Comparison of ENCODE assay signal across 16 cellular contexts in genomic region chr2:60216452-60216995, GRCh38.
A peak's percentile ranks its signal among the peaks of the same experiment; 100 is the strongest.
DNase-seq lines count a peak whose midpoint lies in the region; ATAC-seq and TF ChIP-seq lines count a peak whose summit lies in the region.
"Had no signal": no experiment of that assay in that cellular context is flagged by ENCODE, and none has a peak within 500 bp of the region (broad histone marks: within the 10 kb centered on the region; RNA-seq: fewer than 3 reads in every experiment).

No MANE protein-coding gene starts in this region.

- H3K9ac ChIP-seq in stomach smooth muscle (ENCODE audit: low read length in 2 of 2), result peak overlapping the region in 1 of 2 donors; percentile 24

- H3K4me3 Mint-ChIP-seq in CD4-positive, alpha-beta T cell, result no peak overlapping the region
- H3K4me3 Mint-ChIP-seq: CD8-positive, alpha-beta T cell had no signal

- no peaks in the 10 kb centered on the region for H3K36me3 Mint-ChIP-seq in CD4-positive, alpha-beta T cell (ENCODE audit: low read depth)
- H3K36me3 Mint-ChIP-seq: CD8-positive, alpha-beta T cell had no signal

- no peaks in the 10 kb centered on the region for H3K36me3 ChIP-seq in KOPT-K1 (ENCODE audit: insufficient read depth, low read length)
- H3K36me3 ChIP-seq in left lung, result no peaks in the 10 kb centered on the region
- H3K36me3 ChIP-seq in stomach smooth muscle (ENCODE audit: control insufficient read depth in 2 of 2, insufficient read depth in 2 of 2, low read length in 2 of 2), result no peaks in the 10 kb centered on the region
- H3K36me3 ChIP-seq: BE2C had no signal

- peak; percentile 75 for ATAC-seq in left lung
- no peak for ATAC-seq in HG02840 (IDR thresholded peaks at IDR 0.05; ENCODE audit: low FRiP score, unreplicated experiment)
- ATAC-seq in CD4-positive, alpha-beta T cell (ENCODE audit: poor library complexity), result no peak
- ATAC-seq: CD8-positive, alpha-beta T cell; K562 had no signal

- H3K27ac ChIP-seq in KOPT-K1 (ENCODE audit: low read depth, low read length, poor library complexity, severe bottlenecking), result peak overlapping the region; percentile 45
- peak overlapping the region; percentile 21; the same call in 1 of the 2 replicates for H3K27ac ChIP-seq in VCaP
- no peak overlapping the region for H3K27ac ChIP-seq in left lung
- peak overlapping the region; percentile 7 for H3K27ac ChIP-seq in stomach smooth muscle (ENCODE audit: low read length)
- H3K27ac ChIP-seq in CD4-positive, alpha-beta T cell (ENCODE audit: low read depth, low read length), result no peak overlapping the region

- POLR2A ChIA-PET in CD4-positive, alpha-beta T cell (lab: Charles Lee), result no interaction called here

- TF ChIP-seq CTCF in VCaP (conservative IDR thresholded peaks at IDR 0.05) (no peak), left lung (IDR thresholded peaks at IDR 0.05) (no peak)
- no peak for TF ChIP-seq CTCF in CD4-positive, alpha-beta T cell (IDR thresholded peaks at IDR 0.05)

- H3K9me3 ChIP-seq in KOPT-K1 (ENCODE audit: insufficient read depth, low read length, poor library complexity, severe bottlenecking) (no peaks in the 10 kb centered on the region), left lung (no peaks in the 10 kb centered on the region), stomach smooth muscle (ENCODE audit: control insufficient read depth in 2 of 2, low read length in 2 of 2) (no peaks in the 10 kb centered on the region)
- H3K9me3 ChIP-seq in CD4-positive, alpha-beta T cell (ENCODE audit: control insufficient read depth, low read length), result no peaks in the 10 kb centered on the region
- H3K9me3 ChIP-seq: BE2C had no signal

- CTCF ChIA-PET in CD4-positive, alpha-beta T cell (lab: Charles Lee), result no interaction called here

- H3K4me1 Mint-ChIP-seq in CD4-positive, alpha-beta T cell (ENCODE audit: low read depth), result peaks cover 6% of the 10 kb centered on the region

- H3K27me3 ChIP-seq in left lung (no peaks in the 10 kb centered on the region), stomach smooth muscle (ENCODE audit: control insufficient read depth in 1 of 2, insufficient read depth in 2 of 2, low read length in 2 of 2) (no peaks in the 10 kb centered on the region)
- no peaks in the 10 kb centered on the region for H3K27me3 ChIP-seq in CD4-positive, alpha-beta T cell (ENCODE audit: control insufficient read depth, insufficient read depth, low read length)
- H3K27me3 ChIP-seq: BE2C had no signal

- H3K27ac Mint-ChIP-seq in CD4-positive, alpha-beta T cell, result no peak overlapping the region
- H3K27ac Mint-ChIP-seq: CD8-positive, alpha-beta T cell had no signal

- H3K4me3 ChIP-seq in left lung, result no peak overlapping the region
- H3K4me3 ChIP-seq in stomach smooth muscle (ENCODE audit: low read length in 2 of 2), result peak overlapping the region; percentile 8 to 25
- H3K4me3 ChIP-seq: K562 had no signal

- DNase-seq in left lung, result no peak
- no peak for DNase-seq in CD4-positive, alpha-beta T cell
- DNase-seq in DMS114 treated with DMSO at 0.1 percent for 48 hours (lab: John Stamatoyannopoulos, UW; ENCODE audit: unreplicated experiment), result no peak
- DNase-seq: BE2C; CD8-positive, alpha-beta T cell; GF-D8; NCI-H1048; NCI-H146; NCI-H2107; NCI-H446; RPMI8226 had no signal

- intact Hi-C loops in left lung (cut with DNase I), result no loop called here
- intact Hi-C loops in CD4-positive, alpha-beta T cell (cut with DNase I, micrococcal nuclease), result no loop called here

- H3K4me1 ChIP-seq in left lung, result peaks cover 6 to 10% of the 10 kb centered on the region in 2 donors
- peaks cover 18% of the 10 kb centered on the region for H3K4me1 ChIP-seq in stomach smooth muscle (ENCODE audit: control insufficient read depth, insufficient read depth, low read length)
- H3K4me1 ChIP-seq: BE2C had no signal

- H3K9me3 Mint-ChIP-seq in CD4-positive, alpha-beta T cell, result no peaks in the 10 kb centered on the region
- H3K9me3 Mint-ChIP-seq: CD8-positive, alpha-beta T cell had no signal

- no peaks in the 10 kb centered on the region for H3K27me3 Mint-ChIP-seq in CD4-positive, alpha-beta T cell

Comparison
In these comparisons a context has a peak if more than half of its experiments do, and no peak if none do; other contexts are left out.
1. H3K27ac ChIP-seq: peak in KOPT-K1 (single experiment), VCaP (single experiment) and stomach smooth muscle (single experiment); none in left lung (0 of 2) and CD4-positive, alpha-beta T cell (single experiment).
2. H3K4me3 ChIP-seq: peak in stomach smooth muscle (2 of 2); none in left lung (0 of 2).